In genomic region chr14:37232907-37233481, GRCh38 we compare ENCODE assay signal across 8 cellular contexts. TPM values are rescaled to one million over a fixed set of nuclear protein-coding genes. Genes with fewer than 3 reads are reported as not detected.
DNase-seq lines count a peak whose midpoint lies in the region; ATAC-seq and TF ChIP-seq lines count a peak whose summit lies in the region.

No MANE protein-coding gene starts in this region.

- DNase-seq in GM04503 (ENCODE audit: low read depth) (peak; percentile 19), NCI-H510A treated with DMSO at 0.1 percent for 48 hours (lab: John Stamatoyannopoulos, UW) (peak; percentile 80), chondrocyte (ENCODE audit: low spot score) (no peak), mesendoderm (peak; percentile 57), amniotic stem cell (lab: John Stamatoyannopoulos, UW) (no peak)
- DNase-seq in effector CD4-positive, alpha-beta T cell = no peak

- H3K4me2 ChIP-seq in mesendoderm (ENCODE audit: low read length) = no peak overlapping the region

- no peaks in the 10 kb centered on the region for H3K36me3 ChIP-seq in mesendoderm (ENCODE audit: control insufficient read depth, insufficient read depth, low read length)

- no peaks in the 10 kb centered on the region for H3K79me1 ChIP-seq in mesendoderm (ENCODE audit: low read length)

- no peak overlapping the region for H3K9ac ChIP-seq in mesendoderm (ENCODE audit: low read length)

- ATAC-seq in HG03280 (IDR thresholded peaks at IDR 0.05; ENCODE audit: unreplicated experiment) (peak; percentile 74), HG03457 (IDR thresholded peaks at IDR 0.05; ENCODE audit: unreplicated experiment) (no peak)

- no peak overlapping the region for H3K18ac ChIP-seq in mesendoderm (ENCODE audit: low read length)

- no peaks in the 10 kb centered on the region for H3K4me1 ChIP-seq in mesendoderm (ENCODE audit: control insufficient read depth, low read depth, low read length)

- no peak overlapping the region for H3K23ac ChIP-seq in mesendoderm (ENCODE audit: low read length)

- H3K36me3 Mint-ChIP-seq in chondrocyte (ENCODE audit: low read depth) = no peaks in the 10 kb centered on the region

- H2BK120ac ChIP-seq in mesendoderm (ENCODE audit: low read depth, low read length) = no peak overlapping the region

- no peak overlapping the region for H4K8ac ChIP-seq in mesendoderm (ENCODE audit: low read depth, low read length)

- H4K5ac ChIP-seq in mesendoderm (ENCODE audit: low read length) = no peak overlapping the region

- H3K4me3 ChIP-seq in mesendoderm (ENCODE audit: low read length) = no peak overlapping the region

- H3K27ac ChIP-seq in mesendoderm (ENCODE audit: low read depth, low read length) = no peak overlapping the region

- no peaks in the 10 kb centered on the region for H3K9me3 Mint-ChIP-seq in chondrocyte (ENCODE audit: low read depth)

- H3K79me2 ChIP-seq in mesendoderm (ENCODE audit: control insufficient read depth, insufficient read depth, low read length) = no peaks in the 10 kb centered on the region

- H3K56ac ChIP-seq in mesendoderm (ENCODE audit: low read length) = no peak overlapping the region

- peak; percentile 83 for TF ChIP-seq CTCF in chondrocyte (IDR thresholded peaks at IDR 0.05)

- no peak overlapping the region for H3K27ac Mint-ChIP-seq in chondrocyte (ENCODE audit: unreplicated experiment)

- H2AK5ac ChIP-seq in mesendoderm (ENCODE audit: low read length) = no peak overlapping the region

- no peaks in the 10 kb centered on the region for H3K27me3 Mint-ChIP-seq in chondrocyte (ENCODE audit: low read depth)

- WGBS in mesendoderm (ENCODE audit: extremely low coverage, insufficient coverage, low lambda C conversion rate) = no CpG with 5 or more reads among the region's 1 CpG

- peaks cover 8% of the 10 kb centered on the region for H3K4me1 Mint-ChIP-seq in chondrocyte (ENCODE audit: low read depth)

- no peaks in the 10 kb centered on the region for H3K27me3 ChIP-seq in mesendoderm (ENCODE audit: insufficient read depth, low read length, poor library complexity)

- no peak overlapping the region for H2BK15ac ChIP-seq in mesendoderm (replicated peaks; ENCODE audit: low read depth)

- no peak overlapping the region for H2BK5ac ChIP-seq in mesendoderm (ENCODE audit: low read length)

- H3K4me3 Mint-ChIP-seq in chondrocyte (ENCODE audit: unreplicated experiment) = no peak overlapping the region

- no peak overlapping the region for H3K4ac ChIP-seq in mesendoderm (ENCODE audit: low read depth, low read length)

RNA-seq across cellular contexts. Expression of gene MIPOL1, which starts 35.3 kb away (rescaled TPM):
- 9.8 to 14.5 TPM (median 11.6 TPM) in 3 replicates for total RNA-seq in chondrocyte
- polyA plus RNA-seq in mesendoderm (2013, experiment 1 of 2) = 8.6 TPM
- 8.6 TPM for polyA plus RNA-seq in mesendoderm (2013, experiment 2 of 2)

Comparison
In these comparisons a context has a peak if more than half of its experiments do, and no peak if none do; other contexts are left out.
1. DNase-seq: peak in GM04503 (single experiment), NCI-H510A treated with DMSO at 0.1 percent for 48 hours (single experiment) and mesendoderm (single experiment); none in chondrocyte (single experiment), effector CD4-positive, alpha-beta T cell (single experiment) and amniotic stem cell (single experiment).